13 cellular contexts compared by ENCODE assay signal in genomic region chr2:223846524-223846923, GRCh38. TPM values are rescaled to one million over a fixed set of nuclear protein-coding genes. Genes with fewer than 3 reads are reported as not detected.
DNase-seq lines count a peak whose midpoint lies in the region; ATAC-seq and TF ChIP-seq lines count a peak whose summit lies in the region.
"Had no signal": no experiment of that assay in that cellular context is flagged by ENCODE, and none has a peak within 500 bp of the region (broad histone marks: within the 10 kb centered on the region; RNA-seq: fewer than 3 reads in every experiment).

No MANE protein-coding gene starts in this region.

- peaks cover 2% of the 10 kb centered on the region; the same call in 1 of the 2 replicates for H3K9me3 ChIP-seq in IMR-90 (ENCODE audit: control insufficient read depth, insufficient read depth, low read length)
- no peaks in the 10 kb centered on the region for H3K9me3 ChIP-seq in mesenchymal stem cell (ENCODE audit: control insufficient read depth, low read length)
- H3K9me3 ChIP-seq in transverse colon: no peaks in the 10 kb centered on the region
- H3K9me3 ChIP-seq: thoracic aorta had no signal

- WGBS in IMR-90 (ENCODE audit: extremely low coverage in 2 of 2, insufficient read length in 1 of 2), 2 experiments: no CpG with 5 or more reads among the region's 1 CpG
- no CpG with 5 or more reads among the region's 1 CpG for WGBS in mesenchymal stem cell
- WGBS in transverse colon (ENCODE audit: low coverage in 1 of 2), 2 donors: 93 to 100% methylated on average over 1 of the region's 1 CpG

- peak overlapping the region in 1 of 2 experiments; percentile 73; a peak in 1 of 4 replicates for H4K8ac ChIP-seq in IMR-90 (ENCODE audit: low read depth in 2 of 2, low read length in 2 of 2)
- no peak overlapping the region for H4K8ac ChIP-seq in mesenchymal stem cell (ENCODE audit: low read length)

- H2BK12ac ChIP-seq in mesenchymal stem cell (ENCODE audit: low read length in 2 of 2): no peak overlapping the region

- H3K36me3 ChIP-seq in IMR-90 (ENCODE audit: control insufficient read depth, insufficient read depth, low read length) (peaks cover 2% of the 10 kb centered on the region), mesenchymal stem cell (ENCODE audit: control insufficient read depth in 1 of 2, insufficient read depth in 2 of 2, low read depth in 1 of 2, low read length in 2 of 2) (peaks cover 12 to 20% of the 10 kb centered on the region in 2 experiments), transverse colon (peaks cover 0 to 7% (median 0%) of the 10 kb centered on the region in 4 donors)

- peaks cover 3% of the 10 kb centered on the region for H3K4me1 ChIP-seq in IMR-90 (ENCODE audit: control insufficient read depth, insufficient read depth, low read length)
- no peaks in the 10 kb centered on the region for H3K4me1 ChIP-seq in mesenchymal stem cell (ENCODE audit: control insufficient read depth, insufficient read depth, low read depth, low read length)
- H3K4me1 ChIP-seq in transverse colon: peaks cover 0 to 4% (median 0%) of the 10 kb centered on the region in 4 donors

- POLR2A ChIA-PET in IMR-90 (lab: Charles Lee; ENCODE audit: unreplicated experiment): no interaction called here

- H2BK5ac ChIP-seq in IMR-90 (ENCODE audit: low read depth, low read length, poor library complexity, severe bottlenecking) (peak overlapping the region; percentile 79), mesenchymal stem cell (ENCODE audit: low read depth, low read length, poor library complexity, severe bottlenecking) (no peak overlapping the region)

- H3K9me1 ChIP-seq in IMR-90 (ENCODE audit: insufficient read depth, low read length): no peaks in the 10 kb centered on the region

- H3K23ac ChIP-seq in IMR-90 (ENCODE audit: low read depth, low read length): peak overlapping the region; percentile 42; the same call in 1 of the 2 replicates
- H3K23ac ChIP-seq in mesenchymal stem cell (ENCODE audit: low read length in 2 of 2): no peak overlapping the region

- in situ Hi-C loops in IMR-90 (cut with MboI; ENCODE audit: low sequenced_read_pairs): no loop called here
- in situ Hi-C loops in transverse colon (cut with MboI; ENCODE audit: low pct_ligation_motif_present in 1 of 4, low pct_unique_long_range_greater_than_20kb in 1 of 4, low sequenced_read_pairs in 3 of 4): no loop called here

- H3K14ac ChIP-seq in IMR-90 (replicated peaks; ENCODE audit: low read depth, low read length) (peak overlapping the region; percentile 73), mesenchymal stem cell (ENCODE audit: low read length in 2 of 2) (no peak overlapping the region)

- peak overlapping the region; percentile 47; the same call in 1 of the 2 replicates for H4K91ac ChIP-seq in IMR-90 (ENCODE audit: insufficient read depth, low read depth, low read length)
- H4K91ac ChIP-seq in mesenchymal stem cell (ENCODE audit: low read length): no peak overlapping the region

- peak; percentile 61 for DNase-seq in AG09309 (ENCODE audit: low read depth)
- peak; percentile 93 for DNase-seq in IMR-90
- DNase-seq in chondrocyte (ENCODE audit: low spot score): no peak
- DNase-seq in mesenchymal stem cell: peak; percentile 85
- DNase-seq in GM20000 (ENCODE audit: low spot score): no peak
- no peak for DNase-seq in omental fat pad (ENCODE audit: low spot score)
- no peak for DNase-seq in transverse colon
- DNase-seq: activated B cell treated with CpG ODN at 0.5 μM for 24 hours; CD4-positive, alpha-beta T cell; central memory CD4-positive, alpha-beta T cell had no signal

- peaks cover 20% of the 10 kb centered on the region for H3K36me3 Mint-ChIP-seq in chondrocyte (ENCODE audit: low read depth)

- no peak for TF ChIP-seq EP300 in transverse colon (IDR thresholded peaks at IDR 0.05; ENCODE audit: low read depth)

- H3K27ac ChIP-seq in IMR-90 (ENCODE audit: insufficient read depth, low read length): peak overlapping the region; percentile 67
- peak overlapping the region; percentile 73 for H3K27ac ChIP-seq in mesenchymal stem cell (ENCODE audit: low read length, poor library complexity, severe bottlenecking)
- H3K27ac ChIP-seq in transverse colon: no peak overlapping the region
- H3K27ac ChIP-seq: thoracic aorta had no signal

- no peak for TF ChIP-seq POLR2A in IMR-90 (IDR thresholded peaks at IDR 0.05; ENCODE audit: low read depth, low read length)
- no peak for TF ChIP-seq POLR2A in transverse colon (IDR thresholded peaks at IDR 0.05)

- BruUV-seq in IMR-90 (replicated peaks; lab: Mats Ljungman, UMichigan): no TSS peak

- H4K5ac ChIP-seq in IMR-90 (ENCODE audit: low read depth, low read length): peak overlapping the region; percentile 26

- H3K9me3 Mint-ChIP-seq in chondrocyte (ENCODE audit: low read depth): peaks cover 3% of the 10 kb centered on the region
- H3K9me3 Mint-ChIP-seq: CD4-positive, alpha-beta T cell had no signal

- H3K27me3 ChIP-seq in IMR-90 (ENCODE audit: control insufficient read depth, insufficient read depth, low read length) (no peaks in the 10 kb centered on the region), mesenchymal stem cell (ENCODE audit: control insufficient read depth in 1 of 2, insufficient read depth in 1 of 2, low read length in 2 of 2) (no peaks in the 10 kb centered on the region), transverse colon (no peaks in the 10 kb centered on the region)

- peak overlapping the region; percentile 73; the same call in 1 of the 2 replicates for H2AK5ac ChIP-seq in IMR-90 (ENCODE audit: low read depth, low read length)
- H2AK5ac ChIP-seq in mesenchymal stem cell (ENCODE audit: low read length, severe bottlenecking): no peak overlapping the region

- CTCF ChIA-PET in IMR-90 (lab: Yijun Ruan, JAX): interaction anchor here (1.3 kb wide), 1 partner anchor 108 kb away, joined by 3 read pairs; no protein-coding TSS in a partner anchor

- H2AFZ ChIP-seq in IMR-90 (replicated peaks; ENCODE audit: low read length, poor library complexity) (peak overlapping the region; percentile 13), mesenchymal stem cell (ENCODE audit: low read depth, low read length) (no peak overlapping the region)

- H2BK120ac ChIP-seq in IMR-90 (ENCODE audit: low read depth, low read length) (peak overlapping the region; percentile 53; the same call in 1 of the 2 replicates), mesenchymal stem cell (ENCODE audit: low read depth, low read length) (no peak overlapping the region)

- intact Hi-C loops in IMR-90 (cut with micrococcal nuclease) (no loop called here), transverse colon (cut with DNase I; ENCODE audit: low total_unique reads) (no loop called here)

- H3K4me2 ChIP-seq in IMR-90 (ENCODE audit: low read depth, low read length) (no peak overlapping the region), mesenchymal stem cell (ENCODE audit: low read length, poor library complexity, severe bottlenecking) (no peak overlapping the region)

- no peak overlapping the region for H3K4me3 Mint-ChIP-seq in chondrocyte (ENCODE audit: unreplicated experiment)
- H3K4me3 Mint-ChIP-seq: activated B cell treated with CpG ODN at 0.5 μM for 24 hours; activated T-helper 1 cell treated with anti-CD3 and anti-CD28 coated beads, Interleukin-12 subunit alpha, Interleukin-12 subunit beta, Interleukin-2, Interleukin-4 antibody, amounts not matched to agents 30 ng/mL and 10 ng/mL and 1 ng/mL, durations not matched to agents 14 hours and 24 hours and 36 hours; CD4-positive, alpha-beta T cell had no signal

- H3K18ac ChIP-seq in IMR-90 (ENCODE audit: low read depth, low read length): peak overlapping the region; percentile 77; the same call in 1 of the 2 replicates
- H3K18ac ChIP-seq in mesenchymal stem cell (ENCODE audit: low read depth in 1 of 2, low read length in 2 of 2): peak overlapping the region in 1 of 2 experiments; percentile 0

- no peak overlapping the region for H3K56ac ChIP-seq in IMR-90 (ENCODE audit: extremely low read depth, insufficient read depth, low read length)

- no peak overlapping the region for H3K9ac ChIP-seq in IMR-90 (ENCODE audit: low read depth, low read length)
- H3K9ac ChIP-seq in mesenchymal stem cell (ENCODE audit: low read length): peak overlapping the region; percentile 70

- H3K4me3 ChIP-seq in AG09309 (ENCODE audit: control insufficient read depth, low read depth, low read length) (no peak overlapping the region), IMR-90 (ENCODE audit: insufficient read depth, low read depth, low read length) (no peak overlapping the region), mesenchymal stem cell (ENCODE audit: insufficient read depth in 1 of 2, low read depth in 1 of 2, low read length in 2 of 2) (no peak overlapping the region), transverse colon (no peak overlapping the region)
- H3K4me3 ChIP-seq: thoracic aorta had no signal

- H2BK20ac ChIP-seq in IMR-90 (ENCODE audit: low read depth, low read length): peak overlapping the region; percentile 59; the same call in 1 of the 2 replicates

- H3K79me1 ChIP-seq in IMR-90 (ENCODE audit: low read depth in 1 of 2, low read length in 2 of 2) (no peaks in the 10 kb centered on the region), mesenchymal stem cell (replicated peaks; ENCODE audit: low read length, poor library complexity, severe bottlenecking) (no peaks in the 10 kb centered on the region)

- TF ChIP-seq CTCF in AG09309 (IDR thresholded peaks at IDR 0.05; ENCODE audit: control insufficient read depth, insufficient read depth, low read depth, low read length, missing control alignments) (no peak), IMR-90 (conservative IDR thresholded peaks at IDR 0.05; ENCODE audit: low read depth, low read length) (no peak), chondrocyte (IDR thresholded peaks at IDR 0.05) (no peak), GM20000 (IDR thresholded peaks at IDR 0.05; ENCODE audit: extremely low read depth, missing control alignments) (no peak), omental fat pad (IDR thresholded peaks at IDR 0.05) (no peak), transverse colon (IDR thresholded peaks at IDR 0.05) (no peak)

- H3K27me3 Mint-ChIP-seq in chondrocyte (ENCODE audit: low read depth): no peaks in the 10 kb centered on the region
- H3K27me3 Mint-ChIP-seq: activated B cell treated with CpG ODN at 0.5 μM for 24 hours; CD4-positive, alpha-beta T cell had no signal

- H3K4me1 Mint-ChIP-seq in chondrocyte (ENCODE audit: low read depth): peaks cover 7% of the 10 kb centered on the region

- H2BK15ac ChIP-seq in IMR-90 (ENCODE audit: low read depth, low read length): 0 out of 3 replicates have a peak overlapping the region, but pooled peaks have one; percentile 56
- H2BK15ac ChIP-seq in mesenchymal stem cell (ENCODE audit: low read depth, poor library complexity, severe bottlenecking): no peak overlapping the region

- H4K20me1 ChIP-seq in IMR-90 (ENCODE audit: insufficient read depth, low read length): no peaks in the 10 kb centered on the region

- dilution Hi-C loops in IMR-90 (cut with HindIII; ENCODE audit: low sequenced_read_pairs, unreplicated experiment): no loop called here

- H3K27ac Mint-ChIP-seq in chondrocyte (ENCODE audit: unreplicated experiment): peak overlapping the region; percentile 29
- H3K27ac Mint-ChIP-seq: activated B cell treated with CpG ODN at 0.5 μM for 24 hours; activated T-helper 1 cell treated with anti-CD3 and anti-CD28 coated beads, Interleukin-12 subunit alpha, Interleukin-12 subunit beta, Interleukin-2, Interleukin-4 antibody, amounts not matched to agents 30 ng/mL and 10 ng/mL and 1 ng/mL, durations not matched to agents 14 hours and 24 hours and 36 hours; CD4-positive, alpha-beta T cell had no signal

- no peak for TF ChIP-seq RAD21 in IMR-90 (IDR thresholded peaks at IDR 0.05; ENCODE audit: low read length)

- H2AK9ac ChIP-seq in IMR-90 (replicated peaks; ENCODE audit: low read depth, low read length, poor library complexity): peak overlapping the region; percentile 44

- peak; percentile 95 for ATAC-seq in IMR-90 (ENCODE audit: low read depth)
- no peak for ATAC-seq in omental fat pad (ENCODE audit: low FRiP score)
- no peak for ATAC-seq in GM18873 (IDR thresholded peaks at IDR 0.05; ENCODE audit: low FRiP score, unreplicated experiment)

- H3K4ac ChIP-seq in IMR-90 (ENCODE audit: low read depth, low read length) (peak overlapping the region; percentile 55; the same call in 1 of the 2 replicates), mesenchymal stem cell (ENCODE audit: low read depth in 1 of 2, low read length in 2 of 2) (no peak overlapping the region)

RNA-seq across cellular contexts. Expression of gene AP1S3, which starts 9.1 kb away (rescaled TPM):
- total RNA-seq in IMR-90 (2012; rRNA removed) (2.5 and 5.8 TPM in 2 replicates), chondrocyte (5.2 to 6.4 TPM (median 5.5 TPM) in 3 replicates), omental fat pad (10 to 100 TPM in 1 of 4 donors, 1 to 10 TPM in 2, not detected in 1; 1.6 to 16.2 (median 4.9) TPM), transverse colon (1 to 10 TPM in 3 of 4 donors, not detected in 1; 2.3 to 6.7 (median 3.0) TPM)
- 3.1 and 4.1 TPM in 2 replicates for polyA plus RNA-seq in IMR-90 (2012; rRNA removed)
- polyA plus RNA-seq in IMR-90 (2012; cell fraction: cytosol; rRNA removed): 0.96 and 1.0 TPM in 2 replicates
- polyA plus RNA-seq in IMR-90 (2012; cell fraction: nucleus; rRNA removed; ENCODE audit: low replicate concordance): 0.47 and 1.4 TPM in 2 replicates
- 2.3 TPM for polyA plus RNA-seq in mesenchymal stem cell (2013, experiment 1 of 2)
- 1.9 TPM for polyA plus RNA-seq in mesenchymal stem cell (2013, experiment 2 of 2)

Comparison
In these comparisons a context has a peak if more than half of its experiments do, and no peak if none do; other contexts are left out.
1. DNase-seq: peak in AG09309 (single experiment), IMR-90 (single experiment) and mesenchymal stem cell (single experiment); none in chondrocyte (single experiment), GM20000 (single experiment), omental fat pad (single experiment) and transverse colon (single experiment).
2. H3K27ac ChIP-seq: peak in IMR-90 (single experiment) and mesenchymal stem cell (single experiment); none in transverse colon (0 of 4).